Comparison of ENCODE assay signal across 2 cellular contexts in the genomic region with DNA sequence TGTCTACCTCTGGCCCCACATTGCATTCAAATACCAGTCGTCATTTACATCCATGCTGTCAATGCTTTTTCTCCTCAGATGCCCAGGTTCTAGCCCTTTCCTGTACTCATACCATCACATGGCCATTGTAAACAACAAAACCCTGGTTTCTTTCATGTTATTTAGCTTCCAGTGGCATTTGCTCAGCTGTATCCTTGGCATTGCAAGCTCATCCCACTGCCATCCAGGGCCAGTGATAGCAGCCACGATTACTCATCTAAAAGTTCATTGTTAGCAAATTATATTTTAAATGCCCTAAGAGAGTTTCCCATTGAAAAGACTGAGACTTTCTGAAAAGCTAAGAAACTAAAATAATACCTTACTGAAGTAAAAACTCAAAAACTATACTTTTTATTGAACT.
A peak's percentile ranks its signal among the peaks of the same experiment; 100 is the strongest.
TF ChIP-seq lines count a peak whose summit lies in the region.

No MANE protein-coding gene starts in this region.

TF ChIP-seq in IMR-90, 13 proteins besides CTCF, POLR2A, EP300 and RAD21:
- TF ChIP-seq SMC3 (IDR thresholded peaks at IDR 0.05; ENCODE audit: low read depth, low read length) (no peak), NFE2L2 (IDR thresholded peaks at IDR 0.05; ENCODE audit: low read depth, low read length) (no peak), FOS (IDR thresholded peaks at IDR 0.05; ENCODE audit: low read depth, low read length) (no peak), BHLHE40 (IDR thresholded peaks at IDR 0.05; ENCODE audit: low read depth, low read length) (no peak), RFX5 (IDR thresholded peaks at IDR 0.05; ENCODE audit: low read depth, low read length) (no peak), CHD1 (IDR thresholded peaks at IDR 0.05; ENCODE audit: low read depth, low read length) (no peak), MAZ (IDR thresholded peaks at IDR 0.05; ENCODE audit: borderline replicate concordance, low read depth, low read length) (no peak)

TF ChIP-seq in SK-N-SH, 30 proteins besides CTCF, POLR2A, EP300 and RAD21:
- TF ChIP-seq FOSL2 (IDR thresholded peaks at IDR 0.05; ENCODE audit: borderline replicate concordance, low read depth) (peak; percentile 12; the same call in 1 of the 2 replicates), TEAD4 (IDR thresholded peaks at IDR 0.05; ENCODE audit: borderline replicate concordance, insufficient read depth) (no peak), NFIC (IDR thresholded peaks at IDR 0.05; ENCODE audit: borderline replicate concordance) (0 out of 2 replicates have a peak, but pooled peaks have one; percentile 6), JUND (IDR thresholded peaks at IDR 0.05) (0 out of 2 replicates have a peak, but pooled peaks have one; percentile 31), GATA2 (CRISPR knock-in tag; IDR thresholded peaks at IDR 0.05) (no peak), ELF1 (IDR thresholded peaks at IDR 0.05) (no peak), RCOR1 (IDR thresholded peaks at IDR 0.05; ENCODE audit: low read length) (no peak), POLR2AphosphoS5 (IDR thresholded peaks at IDR 0.05; ENCODE audit: low read depth, low read length) (no peak), TCF12 (IDR thresholded peaks at IDR 0.05) (peak; percentile 33; the same call in 1 of the 2 replicates), MAX (IDR thresholded peaks at IDR 0.05; ENCODE audit: low read depth) (no peak; the same call in 1 of the 2 replicates)
- TF ChIP-seq, protein P1, sequence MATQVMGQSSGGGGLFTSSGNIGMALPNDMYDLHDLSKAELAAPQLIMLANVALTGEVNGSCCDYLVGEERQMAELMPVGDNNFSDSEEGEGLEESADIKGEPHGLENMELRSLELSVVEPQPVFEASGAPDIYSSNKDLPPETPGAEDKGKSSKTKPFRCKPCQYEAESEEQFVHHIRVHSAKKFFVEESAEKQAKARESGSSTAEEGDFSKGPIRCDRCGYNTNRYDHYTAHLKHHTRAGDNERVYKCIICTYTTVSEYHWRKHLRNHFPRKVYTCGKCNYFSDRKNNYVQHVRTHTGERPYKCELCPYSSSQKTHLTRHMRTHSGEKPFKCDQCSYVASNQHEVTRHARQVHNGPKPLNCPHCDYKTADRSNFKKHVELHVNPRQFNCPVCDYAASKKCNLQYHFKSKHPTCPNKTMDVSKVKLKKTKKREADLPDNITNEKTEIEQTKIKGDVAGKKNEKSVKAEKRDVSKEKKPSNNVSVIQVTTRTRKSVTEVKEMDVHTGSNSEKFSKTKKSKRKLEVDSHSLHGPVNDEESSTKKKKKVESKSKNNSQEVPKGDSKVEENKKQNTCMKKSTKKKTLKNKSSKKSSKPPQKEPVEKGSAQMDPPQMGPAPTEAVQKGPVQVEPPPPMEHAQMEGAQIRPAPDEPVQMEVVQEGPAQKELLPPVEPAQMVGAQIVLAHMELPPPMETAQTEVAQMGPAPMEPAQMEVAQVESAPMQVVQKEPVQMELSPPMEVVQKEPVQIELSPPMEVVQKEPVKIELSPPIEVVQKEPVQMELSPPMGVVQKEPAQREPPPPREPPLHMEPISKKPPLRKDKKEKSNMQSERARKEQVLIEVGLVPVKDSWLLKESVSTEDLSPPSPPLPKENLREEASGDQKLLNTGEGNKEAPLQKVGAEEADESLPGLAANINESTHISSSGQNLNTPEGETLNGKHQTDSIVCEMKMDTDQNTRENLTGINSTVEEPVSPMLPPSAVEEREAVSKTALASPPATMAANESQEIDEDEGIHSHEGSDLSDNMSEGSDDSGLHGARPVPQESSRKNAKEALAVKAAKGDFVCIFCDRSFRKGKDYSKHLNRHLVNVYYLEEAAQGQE (IDR thresholded peaks at IDR 0.05; ENCODE audit: low read depth, low read length) = 0 out of 2 replicates have a peak, but pooled peaks have one; percentile 7
